In genomic region chr20:8935878-8936277, GRCh38 we compare ENCODE assay signal across 29 cellular contexts.
A peak's percentile ranks its signal among the peaks of the same experiment; 100 is the strongest.
DNase-seq lines count a peak whose midpoint lies in the region; ATAC-seq, FAIRE-seq and TF ChIP-seq lines count a peak whose summit lies in the region.
"Had no signal": no experiment of that assay in that cellular context is flagged by ENCODE, and none has a peak within 500 bp of the region (broad histone marks: within the 10 kb centered on the region; RNA-seq: fewer than 3 reads in every experiment).

No MANE protein-coding gene starts in this region.

- H3K9ac ChIP-seq in H1 (replicated peaks in 1 of 4; ENCODE audit: extremely low read depth in 1 of 4, low read depth in 3 of 4, low read length in 3 of 4) (no peak overlapping the region), neural progenitor cell (no peak overlapping the region)
- H3K9ac ChIP-seq: BLaER1 had no signal

- WGBS in H1 (ENCODE audit: extremely low coverage in 1 of 2, insufficient coverage in 1 of 2, insufficient read length in 1 of 2, insufficient replicate concordance in 2 of 2, low coverage in 1 of 2, low lambda C conversion rate in 2 of 2, missing lambda C conversion rate in 1 of 2), 2 experiments: 98% methylated on average over 5 of the region's 5 CpGs; no CpG with 5 or more reads in 1 of the 2 experiments

- peaks cover 24% of the 10 kb centered on the region for H3K9me3 Mint-ChIP-seq in nephron progenitor cell
- H3K9me3 Mint-ChIP-seq in neural progenitor cell: peaks cover 6% of the 10 kb centered on the region

- no peak for FAIRE-seq in H1 (lab: Jason Lieb, UNC)
- FAIRE-seq: A204.1, GM12878, GM12892, GM18507, GM19239 had no signal

- TF ChIP-seq RAD21 in H1 (IDR thresholded peaks at IDR 0.05 in 1 of 2, conservative IDR thresholded peaks at IDR 0.05 in 1 of 2; ENCODE audit: low read depth in 2 of 2, low read length in 2 of 2): no peak

- H3K36me3 ChIP-seq in H1 (ENCODE audit: control insufficient read depth in 2 of 4, insufficient read depth in 4 of 4, low read length in 3 of 4) (no peaks in the 10 kb centered on the region), neural progenitor cell (no peaks in the 10 kb centered on the region), osteoblast (ENCODE audit: insufficient read depth, low read length) (no peaks in the 10 kb centered on the region)
- H3K36me3 ChIP-seq: BE2C, BLaER1 had no signal

- H2BK20ac ChIP-seq in H1 (ENCODE audit: low read length): no peak overlapping the region

- no peak for TF ChIP-seq EP300 in H1 (IDR thresholded peaks at IDR 0.05; ENCODE audit: borderline replicate concordance in 1 of 2, low read depth in 2 of 2, low read length in 2 of 2)

- H3K27ac Mint-ChIP-seq in nephron progenitor cell (peak overlapping the region; percentile 75), neural progenitor cell (peak overlapping the region; percentile 74)
- H3K27ac Mint-ChIP-seq: CD4-positive, alpha-beta memory T cell; CD4-positive, CD25-positive, alpha-beta regulatory T cell had no signal

- H3K4me3 Mint-ChIP-seq in nephron progenitor cell (no peak overlapping the region), neural progenitor cell (no peak overlapping the region)
- H3K4me3 Mint-ChIP-seq: CD14-positive monocyte; CD4-positive, alpha-beta memory T cell; CD4-positive, CD25-positive, alpha-beta regulatory T cell; CD8-positive, alpha-beta memory T cell had no signal

- DNase-seq in H1 (ENCODE audit: low read depth in 1 of 2, low spot score in 2 of 2) (no peak), nephron progenitor cell (no peak), neural progenitor cell (ENCODE audit: low spot score) (no peak), osteoblast (ENCODE audit: insufficient read length, low spot score, missing footprints) (peak; percentile 15), NCI-H2227 treated with DMSO at 0.1 percent for 48 hours (lab: John Stamatoyannopoulos, UW) (no peak)
- no peak for DNase-seq in activated CD4-positive, alpha-beta T cell treated with anti-CD3 and anti-CD28 coated beads, Interleukin-2, amount 50 U/mL, for 48 hours
- DNase-seq: 8988T; ACHN; BE2C; C1 segment of cervical spinal cord; CD4-positive, alpha-beta memory T cell; CD4-positive, CD25-positive, alpha-beta regulatory T cell; CD8-positive, alpha-beta memory T cell; COR-L47; DMS 273 treated with DMSO at 0.1 percent for 48 hours; DMS153; DMS53; DMS79; DND-41; EL; GDM1 had no signal

- no peak overlapping the region for H3K4me3 ChIP-seq in H1 (ENCODE audit: extremely low read depth in 1 of 4, insufficient read depth in 2 of 4, low read depth in 3 of 4, low read length in 4 of 4)
- no peak overlapping the region for H3K4me3 ChIP-seq in neural progenitor cell
- H3K4me3 ChIP-seq in osteoblast (ENCODE audit: insufficient read depth, low read length): no peak overlapping the region
- H3K4me3 ChIP-seq: BLaER1, GM12878 had no signal

- CTCF ChIA-PET in H1 (lab: Charles Lee; ENCODE audit: partially characterized antibody): interaction anchor here (0.6 to 2.1 kb wide), 2 partner anchors 19 to 82 kb away, joined by 3 to 8 read pairs; no protein-coding TSS in a partner anchor

- no peak overlapping the region for H3K56ac ChIP-seq in H1 (replicated peaks; ENCODE audit: insufficient read length, low read depth, low read length)

- H3K79me2 ChIP-seq in H1 (ENCODE audit: control insufficient read depth in 1 of 2, insufficient read depth in 2 of 2, low read length in 2 of 2) (no peaks in the 10 kb centered on the region), neural progenitor cell (ENCODE audit: low read depth) (no peaks in the 10 kb centered on the region), osteoblast (ENCODE audit: insufficient read depth, low read length) (no peaks in the 10 kb centered on the region)

- TF ChIP-seq CTCF in H1 (IDR thresholded peaks at IDR 0.05; ENCODE audit: control extremely low read depth in 1 of 3, insufficient read depth in 1 of 3, low read depth in 1 of 3, low read length in 3 of 3): no peak
- no peak for TF ChIP-seq CTCF in nephron progenitor cell (IDR thresholded peaks at IDR 0.05)
- TF ChIP-seq CTCF in neural progenitor cell (IDR thresholded peaks at IDR 0.05): no peak
- TF ChIP-seq CTCF in osteoblast (IDR thresholded peaks at IDR 0.05; ENCODE audit: extremely low read depth, low read depth, low read length): no peak

- H3K4me1 ChIP-seq in H1 (replicated peaks in 1 of 4; ENCODE audit: control insufficient read depth in 3 of 4, insufficient read depth in 4 of 4, low read length in 3 of 4) (peaks cover 0 to 6% (median 0%) of the 10 kb centered on the region in 4 experiments; a peak in 2 of 7 replicates), neural progenitor cell (peaks cover 26% of the 10 kb centered on the region), osteoblast (ENCODE audit: insufficient read depth, low read length) (peaks cover 22% of the 10 kb centered on the region)
- H3K4me1 ChIP-seq: BE2C, BLaER1 had no signal

- no peak overlapping the region for H4K5ac ChIP-seq in H1 (ENCODE audit: insufficient read length, low read depth, low read length)

- no peak for TF ChIP-seq POLR2A in H1 (IDR thresholded peaks at IDR 0.05; ENCODE audit: control extremely low read depth in 1 of 2, low read depth in 2 of 2, low read length in 2 of 2)

- ATAC-seq in HG03039 (IDR thresholded peaks at IDR 0.05; ENCODE audit: unreplicated experiment): no peak
- ATAC-seq: GM12878 had no signal

- peaks cover 9% of the 10 kb centered on the region for H3F3A ChIP-seq in neural progenitor cell (ENCODE audit: low read depth)

- H2BK15ac ChIP-seq in H1 (ENCODE audit: low read length): no peak overlapping the region

- no peak overlapping the region for H2AK5ac ChIP-seq in H1 (ENCODE audit: low read depth, low read length)

- H3K79me1 ChIP-seq in H1 (ENCODE audit: low read depth, low read length): no peaks in the 10 kb centered on the region

- H2BK5ac ChIP-seq in H1 (ENCODE audit: low read depth, low read length): no peak overlapping the region

- no peak overlapping the region for H3K4me2 ChIP-seq in H1 (ENCODE audit: insufficient read depth in 1 of 2, low read depth in 2 of 2, low read length in 2 of 2)
- no peak overlapping the region for H3K4me2 ChIP-seq in neural progenitor cell
- no peak overlapping the region for H3K4me2 ChIP-seq in osteoblast (ENCODE audit: insufficient read depth, low read length)
- H3K4me2 ChIP-seq: BLaER1 had no signal

- no peak overlapping the region for H3K23ac ChIP-seq in H1 (ENCODE audit: insufficient read length)

- H3K27me3 ChIP-seq in H1 (replicated peaks in 1 of 4; ENCODE audit: control insufficient read depth in 3 of 4, extremely low read depth in 1 of 4, insufficient read depth in 3 of 4, low read length in 3 of 4): no peaks in the 10 kb centered on the region
- H3K27me3 ChIP-seq in neural progenitor cell: no peaks in the 10 kb centered on the region
- no peaks in the 10 kb centered on the region for H3K27me3 ChIP-seq in osteoblast (ENCODE audit: insufficient read depth, low read length)
- H3K27me3 ChIP-seq: BE2C, BLaER1 had no signal

- H4K8ac ChIP-seq in H1 (ENCODE audit: extremely low read depth, insufficient read depth, low read length): peak overlapping the region; percentile 29; the same call in 1 of the 2 replicates

- no peak overlapping the region for H3K18ac ChIP-seq in H1 (ENCODE audit: extremely low read depth, low read length)

- H3K27me3 Mint-ChIP-seq in nephron progenitor cell (ENCODE audit: low read depth, poor library complexity) (peaks cover 6% of the 10 kb centered on the region), neural progenitor cell (ENCODE audit: insufficient read depth, low read depth) (peaks cover 2% of the 10 kb centered on the region)
- H3K27me3 Mint-ChIP-seq: CD4-positive, alpha-beta memory T cell; CD4-positive, CD25-positive, alpha-beta regulatory T cell; CD8-positive, alpha-beta memory T cell had no signal

- H3K4ac ChIP-seq in H1 (replicated peaks; ENCODE audit: insufficient read length, low read depth, low read length): no peak overlapping the region

- H3K36me3 Mint-ChIP-seq in nephron progenitor cell (ENCODE audit: low read depth) (peaks cover 15% of the 10 kb centered on the region), neural progenitor cell (no peaks in the 10 kb centered on the region)
- H3K36me3 Mint-ChIP-seq: CD14-positive monocyte; CD4-positive, alpha-beta memory T cell; CD4-positive, CD25-positive, alpha-beta regulatory T cell; CD8-positive, alpha-beta memory T cell had no signal

- H3K27ac ChIP-seq in H1 (ENCODE audit: low read depth, low read length) (no peak overlapping the region), neural progenitor cell (no peak overlapping the region), osteoblast (ENCODE audit: low read depth, low read length) (no peak overlapping the region)
- H3K27ac ChIP-seq: BLaER1 had no signal

- H2AFZ ChIP-seq in H1 (ENCODE audit: low read length): no peak overlapping the region
- no peak overlapping the region for H2AFZ ChIP-seq in neural progenitor cell (replicated peaks)
- no peak overlapping the region for H2AFZ ChIP-seq in osteoblast (ENCODE audit: low read length)

- POLR2A ChIA-PET in H1 (lab: Charles Lee; ENCODE audit: partially characterized antibody): no interaction called here

- H4K20me1 ChIP-seq in H1 (replicated peaks in 1 of 2; ENCODE audit: control insufficient read depth in 1 of 2, insufficient read depth in 2 of 2, low read length in 2 of 2): no peaks in the 10 kb centered on the region
- H4K20me1 ChIP-seq in neural progenitor cell (ENCODE audit: low read depth): no peaks in the 10 kb centered on the region
- H4K20me1 ChIP-seq in osteoblast (ENCODE audit: insufficient read depth, low read length): no peaks in the 10 kb centered on the region
- H4K20me1 ChIP-seq: BLaER1 had no signal

- H3K23me2 ChIP-seq in H1 (ENCODE audit: low read depth, low read length): no peaks in the 10 kb centered on the region

- H3K4me1 Mint-ChIP-seq in nephron progenitor cell (peaks cover 69% of the 10 kb centered on the region), neural progenitor cell (peaks cover 24% of the 10 kb centered on the region)
- H3K4me1 Mint-ChIP-seq: CD14-positive monocyte; CD4-positive, alpha-beta memory T cell; CD4-positive, CD25-positive, alpha-beta regulatory T cell; CD8-positive, alpha-beta memory T cell had no signal

- H2BK12ac ChIP-seq in H1 (ENCODE audit: low read depth, low read length): no peak overlapping the region

- no peak overlapping the region for H3K14ac ChIP-seq in H1 (ENCODE audit: insufficient read length)

- no peak overlapping the region for H4K91ac ChIP-seq in H1 (replicated peaks; ENCODE audit: insufficient read length, low read length)

- H3K9me3 ChIP-seq in H1 (ENCODE audit: insufficient read depth in 2 of 2, low read depth in 1 of 2, low read length in 1 of 2) (no peaks in the 10 kb centered on the region), neural progenitor cell (ENCODE audit: low read depth) (no peaks in the 10 kb centered on the region), osteoblast (ENCODE audit: low read depth, low read length) (no peaks in the 10 kb centered on the region)
- H3K9me3 ChIP-seq: BE2C, BLaER1 had no signal

- no peak overlapping the region for H2BK120ac ChIP-seq in H1 (replicated peaks; ENCODE audit: low read depth, low read length)

TF ChIP-seq in H1, 55 proteins besides CTCF, POLR2A, EP300 and RAD21 (continues in another document):
- TF ChIP-seq CREB1 (IDR thresholded peaks at IDR 0.05): no peak
- TF ChIP-seq CHD2 (IDR thresholded peaks at IDR 0.05; ENCODE audit: low read length): no peak
- TF ChIP-seq BCL11A (IDR thresholded peaks at IDR 0.05; ENCODE audit: low read depth in 2 of 2, low read length in 2 of 2): no peak
- no peak for TF ChIP-seq SIN3A (conservative IDR thresholded peaks at IDR 0.05 in 1 of 2, IDR thresholded peaks at IDR 0.05 in 1 of 2; ENCODE audit: low read depth in 1 of 2, low read length in 2 of 2)
